Comparison of ENCODE assay signal across 17 cellular contexts in genomic region chrY:21105529-21105928, GRCh38.
"Had no signal": no experiment of that assay in that cellular context is flagged by ENCODE, and none has a peak within 500 bp of the region (broad histone marks: within the 10 kb centered on the region; RNA-seq: fewer than 3 reads in every experiment).

No MANE protein-coding gene starts in this region.

- H3K27me3 Mint-ChIP-seq: naive B cell, progenitor cell of endocrine pancreas had no signal

- H3K27ac Mint-ChIP-seq: naive B cell, nephron, progenitor cell of endocrine pancreas had no signal

- H3K36me3 Mint-ChIP-seq: naive B cell had no signal

- DNase-seq: dorsolateral prefrontal cortex; effector CD8-positive, alpha-beta T cell; foreskin melanocyte; head of caudate nucleus; kidney glomerular epithelial cell; mesendoderm; naive B cell; occipital lobe; pancreas; right cardiac atrium; small intestine; stimulated activated CD4-positive, alpha-beta T cell treated with anti-CD3 and anti-CD28 coated beads, Interleukin-12 subunit alpha, Interleukin-12 subunit beta, amount 100 ng/mL, for 4 hours; stimulated activated naive CD4-positive, alpha-beta T cell treated with Interleukin-2 at 50 U/mL for 16 hours; testis; upper lobe of right lung had no signal

- H3K4me3 Mint-ChIP-seq: naive B cell, nephron had no signal

- H3K4me1 Mint-ChIP-seq: naive B cell, nephron had no signal

- H3K9me3 Mint-ChIP-seq: naive B cell, nephron had no signal

- ATAC-seq: pancreas, right cardiac atrium, upper lobe of right lung had no signal
